Comparison of ENCODE assay signal across 18 cellular contexts in the genomic region with DNA sequence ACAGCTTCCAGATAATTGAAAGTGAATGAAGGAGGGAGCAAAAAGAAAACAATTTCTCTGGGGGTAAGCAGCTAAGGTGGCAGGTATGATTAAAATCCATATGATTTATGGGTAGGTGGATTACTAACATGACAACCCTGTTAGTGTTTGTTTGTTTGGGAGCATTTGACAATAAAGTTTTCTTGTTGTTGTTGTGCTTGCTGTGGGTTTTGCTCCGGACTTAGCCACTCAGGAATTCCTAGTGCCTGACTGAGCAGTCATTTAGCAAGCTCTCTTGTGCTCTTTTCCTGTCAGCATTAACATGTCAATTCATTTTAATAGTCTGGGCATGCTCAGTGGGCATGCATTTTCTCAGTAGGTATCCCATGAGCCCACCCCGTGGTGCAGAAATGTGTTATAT.
DNase-seq lines count a peak whose midpoint lies in the region; ATAC-seq and TF ChIP-seq lines count a peak whose summit lies in the region.
"Had no signal": no experiment of that assay in that cellular context is flagged by ENCODE, and none has a peak within 500 bp of the region (broad histone marks: within the 10 kb centered on the region; RNA-seq: fewer than 3 reads in every experiment).

No MANE protein-coding gene starts in this region.

- H3K4me3 Mint-ChIP-seq in nephron = peak overlapping the region in 1 of 3 experiments; percentile 5
- H3K4me3 Mint-ChIP-seq: activated T-helper 17 cell treated with anti-CD3 and anti-CD28 coated beads, Interleukin-2, amount 50 U/mL, for 72 hours; CD4-positive, alpha-beta T cell; stimulated activated memory B cell treated with anti-CD40 and anti-IgM and Interleukin-4, amounts not matched to agents 10 μg/mL and 1 μg/mL and 100 μg/mL, for 72 hours; T-cell had no signal

- TF ChIP-seq CTCF in epithelial cell of esophagus (IDR thresholded peaks at IDR 0.05; ENCODE audit: insufficient read depth, low read depth, low read length, missing control alignments) (no peak), nephron (IDR thresholded peaks at IDR 0.05; ENCODE audit: unreplicated experiment in 3 of 3) (no peak)

- peaks cover 22% of the 10 kb centered on the region for H3K4me1 Mint-ChIP-seq in nephron
- H3K4me1 Mint-ChIP-seq: activated T-helper 17 cell treated with anti-CD3 and anti-CD28 coated beads, Interleukin-2, amount 50 U/mL, for 72 hours; stimulated activated memory B cell treated with anti-CD40 and anti-IgM and Interleukin-4, amounts not matched to agents 10 μg/mL and 1 μg/mL and 100 μg/mL, for 72 hours; T-cell had no signal

- H3K27ac Mint-ChIP-seq in nephron = peak overlapping the region in 2 of 3 experiments; percentile 85 to 93
- H3K27ac Mint-ChIP-seq: activated T-helper 17 cell treated with anti-CD3 and anti-CD28 coated beads, Interleukin-2, amount 50 U/mL, for 72 hours; CD4-positive, alpha-beta T cell; stimulated activated memory B cell treated with anti-CD40 and anti-IgM and Interleukin-4, amounts not matched to agents 10 μg/mL and 1 μg/mL and 100 μg/mL, for 72 hours; T-cell had no signal

- H3K27me3 Mint-ChIP-seq in nephron (ENCODE audit: low read depth) = no peaks in the 10 kb centered on the region
- H3K27me3 Mint-ChIP-seq: activated T-helper 17 cell treated with anti-CD3 and anti-CD28 coated beads, Interleukin-2, amount 50 U/mL, for 72 hours; CD4-positive, alpha-beta T cell; stimulated activated memory B cell treated with anti-CD40 and anti-IgM and Interleukin-4, amounts not matched to agents 10 μg/mL and 1 μg/mL and 100 μg/mL, for 72 hours; T-cell had no signal

- H3K9me3 Mint-ChIP-seq in nephron = no peaks in the 10 kb centered on the region
- H3K9me3 Mint-ChIP-seq: activated T-helper 17 cell treated with anti-CD3 and anti-CD28 coated beads, Interleukin-2, amount 50 U/mL, for 72 hours; CD4-positive, alpha-beta T cell; stimulated activated memory B cell treated with anti-CD40 and anti-IgM and Interleukin-4, amounts not matched to agents 10 μg/mL and 1 μg/mL and 100 μg/mL, for 72 hours; T-cell had no signal

- ATAC-seq in HG03095 (IDR thresholded peaks at IDR 0.05; ENCODE audit: unreplicated experiment) (no peak), HG03520 (IDR thresholded peaks at IDR 0.05; ENCODE audit: unreplicated experiment) (no peak)
- ATAC-seq: activated T-helper 17 cell treated with anti-CD3 and anti-CD28 coated beads, Interleukin-2, amount 50 U/mL, for 72 hours; stimulated activated memory B cell treated with anti-CD40 and anti-IgM and Interleukin-4, amounts not matched to agents 10 μg/mL and 1 μg/mL and 100 μg/mL, for 72 hours; T-cell had no signal

- H3K4me3 ChIP-seq in epithelial cell of esophagus (ENCODE audit: low read length) = no peak overlapping the region
- H3K4me3 ChIP-seq: upper lobe of left lung had no signal

- DNase-seq in EL (peak; percentile 9), NCI-H2171 treated with DMSO at 0.1 percent for 48 hours (lab: John Stamatoyannopoulos, UW) (peak; percentile 70), epithelial cell of esophagus (ENCODE audit: low read depth) (peak; percentile 21), NCI-H345 treated with DMSO at 0.1 percent for 48 hours (lab: John Stamatoyannopoulos, UW; ENCODE audit: unreplicated experiment) (no peak)
- no peak for DNase-seq in effector CD4-positive, alpha-beta T cell
- DNase-seq: CD4-positive, alpha-beta T cell; DMS79 treated with DMSO at 0.1 percent for 48 hours; NCI-H1694 treated with DMSO at 0.1 percent for 48 hours; Right ventricle myocardium superior; stimulated activated CD4-positive, alpha-beta T cell treated with anti-CD3 and anti-CD28 coated beads, Interleukin-12 subunit alpha, Interleukin-12 subunit beta, amount 100 ng/mL, for 4 hours; T-cell; upper lobe of left lung; WERI-Rb-1 had no signal

- H3K36me3 Mint-ChIP-seq in nephron (ENCODE audit: low read depth) = no peaks in the 10 kb centered on the region
- H3K36me3 Mint-ChIP-seq: stimulated activated memory B cell treated with anti-CD40 and anti-IgM and Interleukin-4, amounts not matched to agents 10 μg/mL and 1 μg/mL and 100 μg/mL, for 72 hours; T-cell had no signal

Comparison
In these comparisons a context has a peak if more than half of its experiments do, and no peak if none do; other contexts are left out.
1. DNase-seq: peak in EL (single experiment), NCI-H2171 treated with DMSO at 0.1 percent for 48 hours (single experiment) and epithelial cell of esophagus (single experiment); none in NCI-H345 treated with DMSO at 0.1 percent for 48 hours (single experiment) and effector CD4-positive, alpha-beta T cell (single experiment).